9 cellular contexts compared by ENCODE assay signal in the genomic region with DNA sequence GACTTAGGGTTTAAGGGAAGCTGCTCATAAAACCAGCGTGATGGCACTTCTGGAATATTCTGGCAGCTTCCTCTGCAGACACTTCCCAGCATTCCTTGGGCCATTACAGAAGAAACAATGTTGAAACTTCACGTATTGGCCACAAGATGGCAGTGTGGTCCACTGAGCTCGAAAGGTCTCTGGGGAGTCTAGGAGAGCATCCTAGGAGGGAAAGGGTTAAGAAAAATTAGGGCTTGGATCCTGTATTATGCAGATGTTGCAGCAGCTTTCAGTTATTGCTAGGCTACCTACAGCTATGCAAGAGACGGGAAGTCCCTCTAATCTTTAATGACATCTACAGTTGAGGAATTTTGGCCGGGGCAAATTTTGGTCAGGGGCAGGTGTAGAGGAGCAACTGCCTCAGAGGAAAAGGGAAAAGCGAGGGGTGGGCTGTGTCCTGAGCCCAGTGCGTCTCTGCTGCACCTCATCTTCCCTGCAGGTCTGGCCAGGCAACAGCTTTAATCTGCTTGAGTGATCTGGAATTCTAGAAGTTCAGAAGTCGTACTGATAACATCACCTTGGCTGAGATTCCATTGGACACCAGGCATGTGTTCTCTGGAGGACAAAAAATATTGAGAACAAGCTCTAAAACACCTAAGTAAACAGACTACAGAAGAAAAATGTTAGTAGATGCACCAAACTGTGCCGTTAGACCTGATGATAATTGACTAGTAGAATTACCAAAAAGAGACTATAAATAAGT.
DNase-seq lines count a peak whose midpoint lies in the region; ATAC-seq, FAIRE-seq and TF ChIP-seq lines count a peak whose summit lies in the region.
"Had no signal": no experiment of that assay in that cellular context is flagged by ENCODE, and none has a peak within 500 bp of the region (broad histone marks: within the 10 kb centered on the region; RNA-seq: fewer than 3 reads in every experiment).

No MANE protein-coding gene starts in this region.

- no peak overlapping the region for H2BK12ac ChIP-seq in H1 (ENCODE audit: low read depth, low read length)

- H3K18ac ChIP-seq in H1 (ENCODE audit: extremely low read depth, low read length), result no peak overlapping the region

- peaks cover 17 to 27% (median 25%) of the 10 kb centered on the region in 3 donors for H3K4me1 Mint-ChIP-seq in naive B cell

- POLR2A ChIA-PET in PC-9 (lab: Charles Lee; ENCODE audit: unreplicated experiment) (interaction anchor here (0.7 kb wide), 1 partner anchor 29 kb away, joined by 4 read pairs; no protein-coding TSS in a partner anchor), H1 (lab: Charles Lee; ENCODE audit: partially characterized antibody) (no interaction called here)

- no peaks in the 10 kb centered on the region for H3K36me3 ChIP-seq in PC-9 (ENCODE audit: low read depth)
- no peaks in the 10 kb centered on the region for H3K36me3 ChIP-seq in H1 (ENCODE audit: control insufficient read depth in 2 of 4, insufficient read depth in 4 of 4, low read length in 3 of 4)

- H3K9me3 ChIP-seq in PC-9 (ENCODE audit: insufficient read depth, low read depth), result no peaks in the 10 kb centered on the region
- H3K9me3 ChIP-seq in H1 (ENCODE audit: insufficient read depth in 2 of 2, low read depth in 1 of 2, low read length in 1 of 2), result no peaks in the 10 kb centered on the region

- CTCF ChIA-PET in PC-9 (lab: Charles Lee), result interaction anchor here (0.5 to 2.1 kb wide), 16 partner anchors 11 to 330 kb away, joined by 3 to 19 read pairs (median 4); no protein-coding TSS in a partner anchor
- CTCF ChIA-PET in H1 (lab: Charles Lee; ENCODE audit: partially characterized antibody), result interaction anchor here (0.5 to 32.4 kb wide), 31 partner anchors 11 to 543 kb away, joined by 3 to 682 read pairs (median 5); no protein-coding TSS in a partner anchor

- intact Hi-C loops in PC-9 (cut with micrococcal nuclease; ENCODE audit: unreplicated experiment), result loop anchor here (1.0 kb wide), 5 partner anchors 19 to 305 kb away; no protein-coding TSS in a partner anchor

- TF ChIP-seq POLR2A in H1 (IDR thresholded peaks at IDR 0.05; ENCODE audit: control extremely low read depth in 1 of 2, low read depth in 2 of 2, low read length in 2 of 2), result no peak

- H3K4me3 ChIP-seq in PC-9 (no peak overlapping the region), H1 (ENCODE audit: extremely low read depth in 1 of 4, insufficient read depth in 2 of 4, low read depth in 3 of 4, low read length in 4 of 4) (no peak overlapping the region)

- H4K20me1 ChIP-seq in PC-9 (ENCODE audit: insufficient read depth) (no peaks in the 10 kb centered on the region), H1 (replicated peaks in 1 of 2; ENCODE audit: control insufficient read depth in 1 of 2, insufficient read depth in 2 of 2, low read length in 2 of 2) (no peaks in the 10 kb centered on the region)

- H3K79me2 ChIP-seq in PC-9 (ENCODE audit: low read depth) (no peaks in the 10 kb centered on the region), H1 (ENCODE audit: control insufficient read depth in 1 of 2, insufficient read depth in 2 of 2, low read length in 2 of 2) (no peaks in the 10 kb centered on the region)

- no peaks in the 10 kb centered on the region for H3K36me3 Mint-ChIP-seq in naive B cell

- H3K9me2 ChIP-seq in PC-9 (ENCODE audit: insufficient read depth), result no peaks in the 10 kb centered on the region

- no peak overlapping the region for H3K27ac ChIP-seq in PC-9
- H3K27ac ChIP-seq in H1 (ENCODE audit: low read depth, low read length), result no peak overlapping the region

- H2BK15ac ChIP-seq in H1 (ENCODE audit: low read length), result no peak overlapping the region

- no peak overlapping the region for H3K23ac ChIP-seq in H1 (ENCODE audit: insufficient read length)

- H3F3A ChIP-seq in PC-9 (ENCODE audit: insufficient read depth, low read depth), result peaks cover 4% of the 10 kb centered on the region; the same call in 1 of the 2 replicates

- no peak overlapping the region for H2BK20ac ChIP-seq in H1 (ENCODE audit: low read length)

- H3K27me3 Mint-ChIP-seq in naive B cell, result peaks cover 9 to 18% (median 14%) of the 10 kb centered on the region in 3 donors

- H3K4me2 ChIP-seq in PC-9 (peak overlapping the region; percentile 35), H1 (ENCODE audit: insufficient read depth in 1 of 2, low read depth in 2 of 2, low read length in 2 of 2) (no peak overlapping the region)

- H3K14ac ChIP-seq in H1 (ENCODE audit: insufficient read length), result no peak overlapping the region

- no TSS peak for BruUV-seq in PC-9 (replicated peaks; lab: Mats Ljungman, UMichigan)

- H3K27me3 ChIP-seq in PC-9 (ENCODE audit: insufficient read depth, low read depth) (no peaks in the 10 kb centered on the region), H1 (replicated peaks in 1 of 4; ENCODE audit: control insufficient read depth in 3 of 4, extremely low read depth in 1 of 4, insufficient read depth in 3 of 4, low read length in 3 of 4) (no peaks in the 10 kb centered on the region)

- H3K79me1 ChIP-seq in H1 (ENCODE audit: low read depth, low read length), result no peaks in the 10 kb centered on the region

- H3K4ac ChIP-seq in H1 (replicated peaks; ENCODE audit: insufficient read length, low read depth, low read length), result no peak overlapping the region

- peak; percentile 41 to 54 for TF ChIP-seq RAD21 in H1 (IDR thresholded peaks at IDR 0.05 in 1 of 2, conservative IDR thresholded peaks at IDR 0.05 in 1 of 2; ENCODE audit: low read depth in 2 of 2, low read length in 2 of 2)

- H2AFZ ChIP-seq in PC-9 (no peak overlapping the region), H1 (ENCODE audit: low read length) (0 out of 2 replicates have a peak overlapping the region, but pooled peaks have one; percentile 78)

- ATAC-seq in GM19351 (IDR thresholded peaks at IDR 0.05; ENCODE audit: unreplicated experiment), result peak; percentile 74
- ATAC-seq in HG03175 (IDR thresholded peaks at IDR 0.05; ENCODE audit: unreplicated experiment), result peak; percentile 75
- ATAC-seq in naive B cell (ENCODE audit: low read depth in 2 of 2), result peak; percentile 37 to 61

- peak; percentile 3 for DNase-seq in NCI-H1436 (lab: John Stamatoyannopoulos, UW)
- DNase-seq in NCI-H1436 treated with DMSO at 0.1 percent for 48 hours (lab: John Stamatoyannopoulos, UW), result no peak
- peak; percentile 58 to 74 for DNase-seq in PC-9
- no peak for DNase-seq in H1 (ENCODE audit: low read depth in 1 of 2, low spot score in 2 of 2)
- no peak for DNase-seq in naive B cell
- no peak for DNase-seq in NCI-H510A (lab: John Stamatoyannopoulos, UW)

- WGBS in H1 (ENCODE audit: extremely low coverage in 1 of 2, insufficient coverage in 1 of 2, insufficient read length in 1 of 2, insufficient replicate concordance in 2 of 2, low coverage in 1 of 2, low lambda C conversion rate in 2 of 2, missing lambda C conversion rate in 1 of 2), 2 experiments, result 42% methylated on average over 9 of the region's 9 CpGs; no CpG with 5 or more reads in 1 of the 2 experiments

- no peak overlapping the region for H3K9ac ChIP-seq in H1 (replicated peaks in 1 of 4; ENCODE audit: extremely low read depth in 1 of 4, low read depth in 3 of 4, low read length in 3 of 4)

- H4K5ac ChIP-seq in H1 (ENCODE audit: insufficient read length, low read depth, low read length), result no peak overlapping the region

- H4K91ac ChIP-seq in H1 (replicated peaks; ENCODE audit: insufficient read length, low read length), result no peak overlapping the region

- H2BK120ac ChIP-seq in H1 (replicated peaks; ENCODE audit: low read depth, low read length), result no peak overlapping the region

- H3K56ac ChIP-seq in H1 (replicated peaks; ENCODE audit: insufficient read length, low read depth, low read length), result no peak overlapping the region

- no peak overlapping the region for H3K4me3 Mint-ChIP-seq in naive B cell
- H3K4me3 Mint-ChIP-seq: dendritic cell treated with granulocyte-macrophage colony-stimulating factor and Interleukin-4, amounts not matched to agents 40 ng/mL and 50 ng/mL, for 4 days had no signal

- H3K9me3 Mint-ChIP-seq in naive B cell, result no peaks in the 10 kb centered on the region
- H3K9me3 Mint-ChIP-seq: dendritic cell treated with granulocyte-macrophage colony-stimulating factor and Interleukin-4, amounts not matched to agents 40 ng/mL and 50 ng/mL, for 4 days had no signal

- H3K4me1 ChIP-seq in PC-9 (replicated peaks; ENCODE audit: insufficient read depth) (peaks cover 16% of the 10 kb centered on the region), H1 (replicated peaks in 1 of 4; ENCODE audit: control insufficient read depth in 3 of 4, insufficient read depth in 4 of 4, low read length in 3 of 4) (peaks cover 0 to 2% (median 0%) of the 10 kb centered on the region in 4 experiments; a peak in 1 of 7 replicates)

- no peak overlapping the region for H2BK5ac ChIP-seq in H1 (ENCODE audit: low read depth, low read length)

- TF ChIP-seq EP300 in H1 (IDR thresholded peaks at IDR 0.05; ENCODE audit: borderline replicate concordance in 1 of 2, low read depth in 2 of 2, low read length in 2 of 2), result no peak

- no peak for FAIRE-seq in H1 (lab: Jason Lieb, UNC)

- peak overlapping the region; percentile 4; the same call in 1 of the 2 replicates for H4K8ac ChIP-seq in H1 (ENCODE audit: extremely low read depth, insufficient read depth, low read length)

- H2AK5ac ChIP-seq in H1 (ENCODE audit: low read depth, low read length), result no peak overlapping the region

- peak; percentile 91 for TF ChIP-seq CTCF in PC-9 (conservative IDR thresholded peaks at IDR 0.05)
- peak; percentile 48 to 76 (median 69) for TF ChIP-seq CTCF in H1 (IDR thresholded peaks at IDR 0.05; ENCODE audit: control extremely low read depth in 1 of 3, insufficient read depth in 1 of 3, low read depth in 1 of 3, low read length in 3 of 3)

- no peaks in the 10 kb centered on the region for H3K23me2 ChIP-seq in H1 (ENCODE audit: low read depth, low read length)

- peak overlapping the region in 1 of 6 donors; percentile 65 for H3K27ac Mint-ChIP-seq in naive B cell
- H3K27ac Mint-ChIP-seq: dendritic cell treated with granulocyte-macrophage colony-stimulating factor and Interleukin-4, amounts not matched to agents 40 ng/mL and 50 ng/mL, for 4 days had no signal

TF ChIP-seq in H1, 55 proteins besides CTCF, POLR2A, EP300 and RAD21 (continues in another document):
- TF ChIP-seq TEAD4 (IDR thresholded peaks at IDR 0.05; ENCODE audit: low read depth, low read length) (0 out of 2 replicates have a peak, but pooled peaks have one; percentile 23), TCF12 (IDR thresholded peaks at IDR 0.05; ENCODE audit: low read depth, low read length) (no peak), ATF2 (IDR thresholded peaks at IDR 0.05; ENCODE audit: low read length) (no peak), SRF (IDR thresholded peaks at IDR 0.05; ENCODE audit: low read depth, low read length) (no peak)

Comparison
In these comparisons a context has a peak if more than half of its experiments do, and no peak if none do; other contexts are left out.
1. DNase-seq: peak in NCI-H1436 (single experiment) and PC-9 (2 of 2); none in NCI-H1436 treated with DMSO at 0.1 percent for 48 hours (single experiment), H1 (0 of 2), naive B cell (single experiment) and NCI-H510A (single experiment).
2. Peak in every context shown above with its lines, with median percentiles within 50 percentile points of each other: ATAC-seq.